Comparison of ENCODE assay signal across 20 cellular contexts in the genomic region with DNA sequence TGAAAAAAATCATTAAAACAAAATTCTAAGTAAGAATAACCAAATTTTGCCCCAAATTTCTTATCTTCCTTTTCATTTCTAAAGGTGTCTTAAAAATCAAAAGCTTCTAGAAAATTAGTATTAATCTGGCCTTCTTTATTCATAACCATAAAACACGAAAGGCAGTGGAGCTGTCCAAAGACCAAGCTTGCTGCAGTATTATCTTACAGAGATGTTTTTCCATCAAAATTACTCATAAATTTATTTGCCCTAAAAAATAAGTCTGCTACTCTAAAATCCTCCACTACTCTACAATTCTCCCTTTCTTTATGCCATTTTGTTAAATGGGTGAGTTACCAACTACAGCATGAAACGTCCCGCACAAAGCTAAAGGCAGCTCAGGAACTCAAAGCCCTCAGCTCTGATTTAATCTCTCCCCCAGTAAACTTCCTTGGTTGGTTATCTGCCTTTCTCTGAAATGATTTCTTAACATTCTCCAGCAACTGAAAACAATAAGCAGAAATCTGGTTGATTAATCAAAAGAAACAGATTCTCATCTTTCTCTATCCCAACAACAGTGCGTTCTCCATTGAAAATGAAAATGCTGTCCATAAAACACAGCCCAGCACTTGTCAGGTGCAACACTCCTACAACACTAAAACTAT. TPM values are rescaled to one million over a fixed set of nuclear protein-coding genes. Genes with fewer than 3 reads are reported as not detected.
DNase-seq lines count a peak whose midpoint lies in the region; ATAC-seq and TF ChIP-seq lines count a peak whose summit lies in the region.
"Had no signal": no experiment of that assay in that cellular context is flagged by ENCODE, and none has a peak within 500 bp of the region (broad histone marks: within the 10 kb centered on the region; RNA-seq: fewer than 3 reads in every experiment).

No MANE protein-coding gene starts in this region.

- TF ChIP-seq CTCF in DND-41 (IDR thresholded peaks at IDR 0.05; ENCODE audit: borderline replicate concordance, extremely low read depth, low read length, poor library complexity, severe bottlenecking) (no peak), neural progenitor cell (IDR thresholded peaks at IDR 0.05) (no peak), left lung (IDR thresholded peaks at IDR 0.05) (no peak)

- no peaks in the 10 kb centered on the region for H3K36me3 Mint-ChIP-seq in neural progenitor cell
- H3K36me3 Mint-ChIP-seq in activated naive CD4-positive, alpha-beta T cell treated with anti-CD3 and anti-CD28 coated beads, Interleukin-2, amount 10 ng/mL, durations not matched to agents 7 days and 5 days, result no peaks in the 10 kb centered on the region
- H3K36me3 Mint-ChIP-seq: activated naive CD4-positive, alpha-beta T cell treated with anti-CD3 and anti-CD28 coated beads, Interleukin-2, amount 50 U/mL, for 24 hours; naive B cell had no signal

- TF ChIP-seq RAD21 in Ishikawa (IDR thresholded peaks at IDR 0.05; ENCODE audit: low read depth), result no peak

- CTCF ChIA-PET in activated naive CD4-positive, alpha-beta T cell treated with anti-CD3 and anti-CD28 coated beads, Interleukin-2, amount 10 ng/mL, durations not matched to agents 7 days and 5 days (lab: Charles Lee), result interaction anchor here (0.8 to 1.3 kb wide), 3 partner anchors 43 to 105 kb away, joined by 3 to 4 read pairs (median 3); a partner anchor contains a TSS

- H3K4me3 ChIP-seq in DND-41 (ENCODE audit: low read depth in 1 of 2, low read length in 2 of 2) (peak overlapping the region in 1 of 2 experiments; percentile 93; a peak in 3 of 4 replicates), adipocyte (ENCODE audit: low read length) (peak overlapping the region; percentile 92), neural progenitor cell (peak overlapping the region; percentile 72), left lung (no peak overlapping the region)
- H3K4me3 ChIP-seq: ascending aorta, sigmoid colon, testis had no signal

- H3K4me1 ChIP-seq in DND-41 (ENCODE audit: insufficient read depth, low read length) (peaks cover 57% of the 10 kb centered on the region), adipocyte (ENCODE audit: control insufficient read depth, insufficient read depth, low read length) (peaks cover 24% of the 10 kb centered on the region), neural progenitor cell (peaks cover 40% of the 10 kb centered on the region), left lung (peaks cover 4 to 19% of the 10 kb centered on the region in 2 donors)

- H3K9ac ChIP-seq in DND-41 (ENCODE audit: low read depth, low read length) (peak overlapping the region; percentile 85), adipocyte (ENCODE audit: low read length) (no peak overlapping the region), neural progenitor cell (peak overlapping the region; percentile 64)

- no peaks in the 10 kb centered on the region for H3K9me3 Mint-ChIP-seq in neural progenitor cell
- H3K9me3 Mint-ChIP-seq in activated naive CD4-positive, alpha-beta T cell treated with anti-CD3 and anti-CD28 coated beads, Interleukin-2, amount 10 ng/mL, durations not matched to agents 7 days and 5 days, result no peaks in the 10 kb centered on the region
- H3K9me3 Mint-ChIP-seq: activated naive CD4-positive, alpha-beta T cell treated with anti-CD3 and anti-CD28 coated beads, Interleukin-2, amount 50 U/mL, for 24 hours; naive B cell had no signal

- no peak overlapping the region for H3K4me3 Mint-ChIP-seq in neural progenitor cell
- H3K4me3 Mint-ChIP-seq in activated naive CD4-positive, alpha-beta T cell treated with anti-CD3 and anti-CD28 coated beads, Interleukin-2, amount 10 ng/mL, durations not matched to agents 7 days and 5 days, result no peak overlapping the region
- H3K4me3 Mint-ChIP-seq: activated naive CD4-positive, alpha-beta T cell treated with anti-CD3 and anti-CD28 coated beads, Interleukin-2, amount 50 U/mL, for 24 hours; naive B cell had no signal

- peaks cover 68% of the 10 kb centered on the region for H3K79me2 ChIP-seq in DND-41 (ENCODE audit: insufficient read depth, low read length)
- H3K79me2 ChIP-seq in neural progenitor cell (ENCODE audit: low read depth), result peaks cover 71% of the 10 kb centered on the region

- H4K20me1 ChIP-seq in DND-41 (ENCODE audit: insufficient read depth, low read length) (no peaks in the 10 kb centered on the region), neural progenitor cell (ENCODE audit: low read depth) (peaks cover 33% of the 10 kb centered on the region)

- no peak for TF ChIP-seq EP300 in Ishikawa (IDR thresholded peaks at IDR 0.05; ENCODE audit: borderline replicate concordance)

- H3K4me2 ChIP-seq in DND-41 (ENCODE audit: insufficient read depth, low read length) (peak overlapping the region; percentile 92), neural progenitor cell (peak overlapping the region; percentile 98)

- H3F3A ChIP-seq in neural progenitor cell (ENCODE audit: low read depth), result peaks cover 51% of the 10 kb centered on the region

- H3K27ac Mint-ChIP-seq in neural progenitor cell, result no peak overlapping the region
- no peak overlapping the region for H3K27ac Mint-ChIP-seq in activated naive CD4-positive, alpha-beta T cell treated with anti-CD3 and anti-CD28 coated beads, Interleukin-2, amount 10 ng/mL, durations not matched to agents 7 days and 5 days
- H3K27ac Mint-ChIP-seq: activated naive CD4-positive, alpha-beta T cell treated with anti-CD3 and anti-CD28 coated beads, Interleukin-2, amount 50 U/mL, for 24 hours; naive B cell had no signal

- peaks cover 7% of the 10 kb centered on the region; the same call in 1 of the 2 replicates for H3K36me3 ChIP-seq in DND-41 (ENCODE audit: insufficient read depth, low read length)
- H3K36me3 ChIP-seq in adipocyte (ENCODE audit: control insufficient read depth, insufficient read depth, low read length, severe bottlenecking), result no peaks in the 10 kb centered on the region
- no peaks in the 10 kb centered on the region for H3K36me3 ChIP-seq in neural progenitor cell
- H3K36me3 ChIP-seq in left lung, result no peaks in the 10 kb centered on the region
- H3K36me3 ChIP-seq: ascending aorta, sigmoid colon had no signal

- H2AFZ ChIP-seq in DND-41 (ENCODE audit: low read depth, low read length) (no peak overlapping the region), neural progenitor cell (replicated peaks) (no peak overlapping the region)

- intact Hi-C loops in left lung (cut with DNase I), result no loop called here

- H3K9me3 ChIP-seq in DND-41 (ENCODE audit: insufficient read depth, low read length, severe bottlenecking) (no peaks in the 10 kb centered on the region), adipocyte (ENCODE audit: control insufficient read depth, low read length) (no peaks in the 10 kb centered on the region), neural progenitor cell (ENCODE audit: low read depth) (no peaks in the 10 kb centered on the region), left lung (no peaks in the 10 kb centered on the region)
- H3K9me3 ChIP-seq: ascending aorta, sigmoid colon, testis had no signal

- DNase-seq in DND-41, result no peak
- peak; percentile 13 for DNase-seq in adipocyte (ENCODE audit: low read depth)
- DNase-seq in neural progenitor cell (ENCODE audit: low spot score), result peak; percentile 45
- DNase-seq in left lung, result no peak
- DNase-seq in activated naive CD4-positive, alpha-beta T cell treated with anti-CD3 and anti-CD28 coated beads, Interleukin-2, amount 10 ng/mL, durations not matched to agents 7 days and 5 days, result no peak
- no peak for DNase-seq in HCEC 1CT
- DNase-seq: activated CD4-positive, alpha-beta T cell treated with anti-CD3 and anti-CD28 coated beads for 1 hour; central memory CD4-positive, alpha-beta T cell; foreskin keratinocyte; mesenchymal stem cell; naive B cell; NCI-H748 treated with DMSO at 0.1 percent for 48 hours; posterior cingulate gyrus; sigmoid colon; T-helper 9 cell; testis had no signal

- H3K27ac ChIP-seq in DND-41 (ENCODE audit: low read length), result peak overlapping the region; percentile 94; the same call in 1 of the 2 replicates
- H3K27ac ChIP-seq in neural progenitor cell, result no peak overlapping the region
- H3K27ac ChIP-seq in left lung, result no peak overlapping the region
- H3K27ac ChIP-seq: ascending aorta, foreskin keratinocyte, sigmoid colon, testis had no signal

- ATAC-seq in DND-41 (ENCODE audit: insufficient read depth, low read depth), result no peak
- ATAC-seq in HG02642 (IDR thresholded peaks at IDR 0.05; ENCODE audit: poor library complexity, unreplicated experiment), result no peak
- no peak for ATAC-seq in left lung
- ATAC-seq: foreskin keratinocyte had no signal

- H3K27me3 ChIP-seq in DND-41 (ENCODE audit: insufficient read depth, low read length, poor library complexity) (no peaks in the 10 kb centered on the region), adipocyte (replicated peaks; ENCODE audit: control insufficient read depth, insufficient read depth, low read length) (no peaks in the 10 kb centered on the region), neural progenitor cell (no peaks in the 10 kb centered on the region), left lung (no peaks in the 10 kb centered on the region)
- H3K27me3 ChIP-seq: ascending aorta, foreskin keratinocyte, sigmoid colon, testis had no signal

- H3K27me3 Mint-ChIP-seq in neural progenitor cell (ENCODE audit: insufficient read depth, low read depth), result peaks cover 2% of the 10 kb centered on the region
- H3K27me3 Mint-ChIP-seq in activated naive CD4-positive, alpha-beta T cell treated with anti-CD3 and anti-CD28 coated beads, Interleukin-2, amount 10 ng/mL, durations not matched to agents 7 days and 5 days, result no peaks in the 10 kb centered on the region
- H3K27me3 Mint-ChIP-seq: activated naive CD4-positive, alpha-beta T cell treated with anti-CD3 and anti-CD28 coated beads, Interleukin-2, amount 50 U/mL, for 24 hours; naive B cell had no signal

- H3K4me1 Mint-ChIP-seq in neural progenitor cell, result peaks cover 12% of the 10 kb centered on the region
- peaks cover 17% of the 10 kb centered on the region for H3K4me1 Mint-ChIP-seq in activated naive CD4-positive, alpha-beta T cell treated with anti-CD3 and anti-CD28 coated beads, Interleukin-2, amount 10 ng/mL, durations not matched to agents 7 days and 5 days

TF ChIP-seq in Ishikawa, 13 proteins besides CTCF, POLR2A, EP300 and RAD21 (continues in another document):
- TF ChIP-seq TCF12 (IDR thresholded peaks at IDR 0.05; ENCODE audit: low read depth), result no peak
- no peak for TF ChIP-seq ZBTB7A (IDR thresholded peaks at IDR 0.05; ENCODE audit: low read depth)

RNA-seq across cellular contexts. Expression of a gene that starts 2.1 kb away (rescaled TPM):
- 25.0 and 30.7 TPM in 2 replicates for total RNA-seq in neural progenitor cell (ENCODE audit: low replicate concordance)
- 1 to 10 TPM; 3.8 to 4.3 TPM for total RNA-seq in left lung

RNA-seq across cellular contexts. Expression of a gene that starts 27.9 kb away (rescaled TPM):
- 29.4 and 31.4 TPM in 2 replicates for total RNA-seq in neural progenitor cell (ENCODE audit: low replicate concordance)
- 10 to 100 TPM; 19.7 to 26.9 TPM for total RNA-seq in left lung

RNA-seq across cellular contexts. Expression of a gene that starts 28.3 kb away (rescaled TPM):
- total RNA-seq in neural progenitor cell (ENCODE audit: low replicate concordance) (11.5 and 31.7 TPM in 2 replicates), left lung (10 to 100 TPM; 12.6 to 23.4 TPM)

RNA-seq across cellular contexts. Expression of a gene that starts 48.6 kb away (rescaled TPM):
- total RNA-seq in neural progenitor cell (ENCODE audit: low replicate concordance), result 7.6 and 16.2 TPM in 2 replicates
- 100 to 1,000 TPM; 148 to 153 TPM for total RNA-seq in left lung

Comparison
In these comparisons a context has a peak if more than half of its experiments do, and no peak if none do; other contexts are left out.
1. DNase-seq: peak in adipocyte (single experiment) and neural progenitor cell (single experiment); none in DND-41 (single experiment), left lung (0 of 2), activated naive CD4-positive, alpha-beta T cell treated with anti-CD3 and anti-CD28 coated beads, Interleukin-2, amount 10 ng/mL, durations not matched to agents 7 days and 5 days (single experiment) and HCEC 1CT (single experiment).
2. H3K4me3 ChIP-seq: peak in adipocyte (single experiment) and neural progenitor cell (single experiment); none in left lung (0 of 2).